ENCODE assay signal across 1 cellular context in genomic region chr12:93302331-93303229, GRCh38.
TF ChIP-seq lines count a peak whose summit lies in the region.

No MANE protein-coding gene starts in this region.

TF ChIP-seq in K562, 482 proteins besides CTCF, POLR2A, EP300 and RAD21 (continued from another document and continues in another):
- TF ChIP-seq RNF219 (CRISPR knock-in tag; IDR thresholded peaks at IDR 0.05) (no peak), RCOR1 (IDR thresholded peaks at IDR 0.05; ENCODE audit: borderline replicate concordance in 1 of 2, low read depth in 2 of 2, low read length in 2 of 2) (0 out of 4 replicates have a peak, but pooled peaks of 1 of the 2 experiments have one; percentile 19), HMG20B (CRISPR knock-in tag; IDR thresholded peaks at IDR 0.05) (no peak), KDM1A (IDR thresholded peaks at IDR 0.05) (no peak), ZNF282 (CRISPR knock-in tag; IDR thresholded peaks at IDR 0.05) (no peak), ZFP30 (CRISPR knock-in tag; IDR thresholded peaks at IDR 0.05; ENCODE audit: borderline replicate concordance) (no peak), CBFA2T3 (IDR thresholded peaks at IDR 0.05) (no peak), BCLAF1 (IDR thresholded peaks at IDR 0.05; ENCODE audit: borderline replicate concordance in 1 of 2, control insufficient read depth in 1 of 2, low read depth in 2 of 2, low read length in 1 of 2) (no peak), FOXA3 (CRISPR knock-in tag; conservative IDR thresholded peaks at IDR 0.05 in 1 of 2, IDR thresholded peaks at IDR 0.05 in 1 of 2) (no peak), GABPB2 (CRISPR knock-in tag; conservative IDR thresholded peaks at IDR 0.05) (no peak), THRAP3 (IDR thresholded peaks at IDR 0.05; ENCODE audit: borderline replicate concordance) (no peak), ESRRA (IDR thresholded peaks at IDR 0.05; ENCODE audit: borderline replicate concordance, low read depth) (peak; percentile 68; the same call in 1 of the 2 replicates), PRPF4 (IDR thresholded peaks at IDR 0.05; ENCODE audit: insufficient read depth, low read depth, low read length, poor library complexity, severe bottlenecking) (no peak), CHCHD3 (CRISPR knock-in tag; IDR thresholded peaks at IDR 0.05) (no peak), DACH1 (IDR thresholded peaks at IDR 0.05; ENCODE audit: partially characterized antibody) (no peak), MCM5 (IDR thresholded peaks at IDR 0.05; ENCODE audit: low read depth) (no peak), FOXA1 (IDR thresholded peaks at IDR 0.05; ENCODE audit: borderline replicate concordance) (no peak), ZNF124 (CRISPR knock-in tag; IDR thresholded peaks at IDR 0.05) (no peak), C11orf30 (IDR thresholded peaks at IDR 0.05; ENCODE audit: low read depth) (no peak), NFE2L1 (tag; IDR thresholded peaks at IDR 0.05; ENCODE audit: borderline replicate concordance, low read depth) (no peak), SETDB1 (IDR thresholded peaks at IDR 0.05; ENCODE audit: low read length) (no peak), CEBPB (tag; IDR thresholded peaks at IDR 0.05) (no peak), CHD7 (IDR thresholded peaks at IDR 0.05; ENCODE audit: low read depth, low read length) (no peak), SIN3A (IDR thresholded peaks at IDR 0.05; ENCODE audit: borderline replicate concordance in 2 of 2, control insufficient read depth in 1 of 2, low read depth in 2 of 2, low read length in 2 of 2) (no peak), ZNF165 (CRISPR knock-in tag; IDR thresholded peaks at IDR 0.05; ENCODE audit: borderline replicate concordance) (no peak), SREBF2 (CRISPR knock-in tag; IDR thresholded peaks at IDR 0.05) (no peak), PBX2 (CRISPR knock-in tag; IDR thresholded peaks at IDR 0.05; ENCODE audit: low read depth) (no peak), PBX2 (tag; conservative IDR thresholded peaks at IDR 0.05; ENCODE audit: low read depth) (no peak), MEF2A (IDR thresholded peaks at IDR 0.05; ENCODE audit: control insufficient read depth, low read depth, low read length) (no peak), ZNF551 (CRISPR knock-in tag; IDR thresholded peaks at IDR 0.05) (no peak), TOE1 (IDR thresholded peaks at IDR 0.05; ENCODE audit: borderline replicate concordance) (no peak), TOE1 (CRISPR knock-in tag; IDR thresholded peaks at IDR 0.05; ENCODE audit: borderline replicate concordance, low read depth) (no peak), MITF (IDR thresholded peaks at IDR 0.05) (no peak), CTCFL (IDR thresholded peaks at IDR 0.05; ENCODE audit: borderline replicate concordance, insufficient read depth, low read depth, low read length, poor library complexity, severe bottlenecking) (no peak), ZNF12 (CRISPR knock-in tag; IDR thresholded peaks at IDR 0.05) (no peak), PML (IDR thresholded peaks at IDR 0.05; ENCODE audit: low read length) (no peak)
